ENCODE assay signal across 20 cellular contexts in genomic region chr7:27423290-27423689, GRCh38.
DNase-seq lines count a peak whose midpoint lies in the region; ATAC-seq, FAIRE-seq and TF ChIP-seq lines count a peak whose summit lies in the region.
"Had no signal": no experiment of that assay in that cellular context is flagged by ENCODE, and none has a peak within 500 bp of the region (broad histone marks: within the 10 kb centered on the region; RNA-seq: fewer than 3 reads in every experiment).

No MANE protein-coding gene starts in this region.

- H3K4me3 Mint-ChIP-seq in astrocyte (ENCODE audit: unreplicated experiment) (no peak overlapping the region), T-helper 17 cell (no peak overlapping the region)
- H3K4me3 Mint-ChIP-seq: CD8-positive, alpha-beta memory T cell; memory B cell; neural crest cell; stimulated activated naive CD8-positive, alpha-beta T cell treated with anti-CD3 and anti-CD28 coated beads, Interleukin-15, Interleukin-2, amounts not matched to agents 100 ng/mL and 50 ng/mL, for 24 hours had no signal

- 62% methylated on average over 8 of the region's 8 CpGs for WGBS in A549 (ENCODE audit: missing lambda C conversion rate)

- TF ChIP-seq RAD21 in A549 (conservative IDR thresholded peaks at IDR 0.05 in 1 of 2, IDR thresholded peaks at IDR 0.05 in 1 of 2) = no peak

- H3K4me2 ChIP-seq in A549 (no peak overlapping the region), astrocyte (ENCODE audit: low read length) (no peak overlapping the region)

- H3K4me3 ChIP-seq in A549 = no peak overlapping the region
- H3K4me3 ChIP-seq in astrocyte (ENCODE audit: insufficient read depth, low read depth, low read length) = no peak overlapping the region

- no peak overlapping the region for H3K27ac ChIP-seq in A549
- H3K27ac ChIP-seq in astrocyte (ENCODE audit: low read depth, low read length) = no peak overlapping the region

- no peak for TF ChIP-seq EP300 in A549 (IDR thresholded peaks at IDR 0.05)

- no peak for TF ChIP-seq POLR2A in A549 (IDR thresholded peaks at IDR 0.05; ENCODE audit: low read length)

- DNase-seq in A549 (ENCODE audit: low read depth in 1 of 2, low spot score in 1 of 2) (no peak), HT1080 (ENCODE audit: low read depth) (peak; percentile 45), astrocyte (ENCODE audit: low read depth) (peak; percentile 26), kidney tubule cell (ENCODE audit: low spot score) (peak; percentile 64), T-helper 17 cell (no peak)
- DNase-seq: CD8-positive, alpha-beta memory T cell; cerebellar nuclear complex; H7; MV-4-11; NCI-H2081; NCI-H526 treated with DMSO at 0.1 percent for 48 hours; SW 1271 had no signal

- TF ChIP-seq CTCF in A549 (IDR thresholded peaks at IDR 0.05) (no peak), astrocyte (IDR thresholded peaks at IDR 0.05; ENCODE audit: insufficient read depth, low read depth, low read length) (no peak)

- H3K36me3 Mint-ChIP-seq in astrocyte (ENCODE audit: low read depth, unreplicated experiment) = no peaks in the 10 kb centered on the region
- H3K36me3 Mint-ChIP-seq in T-helper 17 cell (ENCODE audit: low read depth) = no peaks in the 10 kb centered on the region
- H3K36me3 Mint-ChIP-seq: CD8-positive, alpha-beta memory T cell; memory B cell had no signal

- CTCF ChIA-PET in A549 (lab: Yijun Ruan, JAX) = interaction anchor here (0.6 kb wide), 1 partner anchor 23 kb away, joined by 3 read pairs; no protein-coding TSS in a partner anchor

- H4K20me1 ChIP-seq in astrocyte (ENCODE audit: insufficient read depth, low read length) = no peaks in the 10 kb centered on the region

- no peaks in the 10 kb centered on the region for H3K9me3 ChIP-seq in A549
- H3K9me3 ChIP-seq in astrocyte (ENCODE audit: insufficient read depth, low read depth, low read length) = no peaks in the 10 kb centered on the region
- no peaks in the 10 kb centered on the region for H3K9me3 ChIP-seq in T-helper 17 cell (ENCODE audit: control insufficient read depth, low read length, poor library complexity, severe bottlenecking)

- no peaks in the 10 kb centered on the region for H3K4me1 Mint-ChIP-seq in astrocyte (ENCODE audit: low read depth, unreplicated experiment)
- peaks cover 5% of the 10 kb centered on the region for H3K4me1 Mint-ChIP-seq in T-helper 17 cell
- H3K4me1 Mint-ChIP-seq: CD8-positive, alpha-beta memory T cell; neural crest cell had no signal

- H3K4me1 ChIP-seq in A549 = peaks cover 18% of the 10 kb centered on the region
- H3K4me1 ChIP-seq in astrocyte (ENCODE audit: insufficient read depth, low read length) = no peaks in the 10 kb centered on the region

- H3K27ac Mint-ChIP-seq in astrocyte (ENCODE audit: unreplicated experiment) (no peak overlapping the region), T-helper 17 cell (no peak overlapping the region)
- H3K27ac Mint-ChIP-seq: CD8-positive, alpha-beta memory T cell; memory B cell; stimulated activated naive CD8-positive, alpha-beta T cell treated with anti-CD3 and anti-CD28 coated beads, Interleukin-15, Interleukin-2, amounts not matched to agents 100 ng/mL and 50 ng/mL, for 24 hours had no signal

- ATAC-seq in A549 (no peak), GM18907 (IDR thresholded peaks at IDR 0.05; ENCODE audit: unreplicated experiment) (no peak), T-helper 17 cell (no peak), HG03108 (IDR thresholded peaks at IDR 0.05; ENCODE audit: unreplicated experiment) (no peak), GM19455 (IDR thresholded peaks at IDR 0.05; ENCODE audit: unreplicated experiment) (no peak)

- peaks cover 3% of the 10 kb centered on the region for H3K27me3 ChIP-seq in astrocyte (ENCODE audit: insufficient read depth, low read length)

- FAIRE-seq in A549 (lab: Jason Lieb, UNC) (no peak), astrocyte (lab: Jason Lieb, UNC) (no peak)
- FAIRE-seq: endothelial cell of umbilical vein, G401.6 had no signal

- no peaks in the 10 kb centered on the region for H3K79me2 ChIP-seq in astrocyte (ENCODE audit: insufficient read depth, low read length)

- POLR2A ChIA-PET in A549 (lab: Yijun Ruan, JAX) = no interaction called here

- peaks cover 1% of the 10 kb centered on the region for H3K9me3 Mint-ChIP-seq in astrocyte (ENCODE audit: unreplicated experiment)
- H3K9me3 Mint-ChIP-seq: memory B cell; neural crest cell; stimulated activated naive CD8-positive, alpha-beta T cell treated with anti-CD3 and anti-CD28 coated beads, Interleukin-15, Interleukin-2, amounts not matched to agents 100 ng/mL and 50 ng/mL, for 24 hours had no signal

- H3K36me3 ChIP-seq in astrocyte (ENCODE audit: insufficient read depth, low read length) = no peaks in the 10 kb centered on the region

- H3K27me3 Mint-ChIP-seq in astrocyte (ENCODE audit: low read depth, unreplicated experiment) = peaks cover 12% of the 10 kb centered on the region
- peaks cover 32% of the 10 kb centered on the region for H3K27me3 Mint-ChIP-seq in T-helper 17 cell
- H3K27me3 Mint-ChIP-seq: stimulated activated naive CD8-positive, alpha-beta T cell treated with anti-CD3 and anti-CD28 coated beads, Interleukin-15, Interleukin-2, amounts not matched to agents 100 ng/mL and 50 ng/mL, for 24 hours had no signal

- no peak overlapping the region for H2AFZ ChIP-seq in astrocyte (ENCODE audit: low read depth, low read length)

- no peak overlapping the region for H3K9ac ChIP-seq in astrocyte (ENCODE audit: low read length)

TF ChIP-seq in A549, 52 proteins besides CTCF, POLR2A, EP300 and RAD21:
- TF ChIP-seq MYC (IDR thresholded peaks at IDR 0.05; ENCODE audit: borderline replicate concordance, low read length) = no peak
- TF ChIP-seq FOSL2 (IDR thresholded peaks at IDR 0.05) = no peak
- TF ChIP-seq FOSL2 (CRISPR knock-in tag; IDR thresholded peaks at IDR 0.05) = peak; percentile 51

Comparison
In these comparisons a context has a peak if more than half of its experiments do, and no peak if none do; other contexts are left out.
1. DNase-seq: peak in HT1080 (single experiment), astrocyte (single experiment) and kidney tubule cell (single experiment); none in A549 (0 of 2) and T-helper 17 cell (0 of 3).